In genomic region chr7:116447980-116448839, GRCh38 we compare ENCODE assay signal across 2 cellular contexts.
TF ChIP-seq lines count a peak whose summit lies in the region.

No MANE protein-coding gene starts in this region.

TF ChIP-seq in IMR-90, 13 proteins besides CTCF, POLR2A, EP300 and RAD21:
- TF ChIP-seq MAZ (IDR thresholded peaks at IDR 0.05; ENCODE audit: borderline replicate concordance, low read depth, low read length) (no peak), CEBPB (IDR thresholded peaks at IDR 0.05; ENCODE audit: low read depth, low read length) (no peak), USF2 (IDR thresholded peaks at IDR 0.05; ENCODE audit: low read depth, low read length) (no peak), FOS (IDR thresholded peaks at IDR 0.05; ENCODE audit: low read depth, low read length) (no peak), SMC3 (IDR thresholded peaks at IDR 0.05; ENCODE audit: low read depth, low read length) (no peak), ELK1 (IDR thresholded peaks at IDR 0.05; ENCODE audit: borderline replicate concordance, low read depth, low read length) (no peak), RFX5 (IDR thresholded peaks at IDR 0.05; ENCODE audit: low read depth, low read length) (no peak), MAFK (IDR thresholded peaks at IDR 0.05; ENCODE audit: low read depth, low read length) (no peak), MXI1 (IDR thresholded peaks at IDR 0.05; ENCODE audit: borderline replicate concordance, low read depth, low read length) (no peak)

TF ChIP-seq in K562, 482 proteins besides CTCF, POLR2A, EP300 and RAD21:
- no peak for TF ChIP-seq RCOR1 (IDR thresholded peaks at IDR 0.05; ENCODE audit: borderline replicate concordance in 1 of 2, low read depth in 2 of 2, low read length in 2 of 2)
- no peak for TF ChIP-seq JUND (IDR thresholded peaks at IDR 0.05; ENCODE audit: borderline replicate concordance, low read depth, low read length)
- TF ChIP-seq JUND (tag; IDR thresholded peaks at IDR 0.05; ENCODE audit: borderline replicate concordance, low read depth, low read length): no peak
- no peak for TF ChIP-seq ZNF780A (CRISPR knock-in tag; IDR thresholded peaks at IDR 0.05)
- peak; percentile 33; the same call in 1 of the 2 replicates for TF ChIP-seq CBFA2T3 (IDR thresholded peaks at IDR 0.05)
TF ChIP-seq in K562: peak in this region for 1.
